9 cellular contexts compared by ENCODE assay signal in genomic region chr5:176995896-176996767, GRCh38. TPM values are rescaled to one million over a fixed set of nuclear protein-coding genes. Genes with fewer than 3 reads are reported as not detected.
DNase-seq lines count a peak whose midpoint lies in the region; ATAC-seq and TF ChIP-seq lines count a peak whose summit lies in the region.
"Had no signal": no experiment of that assay in that cellular context is flagged by ENCODE, and none has a peak within 500 bp of the region (broad histone marks: within the 10 kb centered on the region; RNA-seq: fewer than 3 reads in every experiment).

No MANE protein-coding gene starts in this region.

- TF ChIP-seq POLR2A in stomach (IDR thresholded peaks at IDR 0.05) = no peak

- H3K4me3 Mint-ChIP-seq in activated naive CD8-positive, alpha-beta T cell = peak overlapping the region; percentile 37
- no peak overlapping the region for H3K4me3 Mint-ChIP-seq in activated naive CD8-positive, alpha-beta T cell treated with anti-CD3 and anti-CD28 coated beads for 36 hours

- no peak for TF ChIP-seq EP300 in stomach (IDR thresholded peaks at IDR 0.05)

- no peaks in the 10 kb centered on the region for H3K9me3 Mint-ChIP-seq in activated naive CD8-positive, alpha-beta T cell (ENCODE audit: low read depth)
- H3K9me3 Mint-ChIP-seq in activated naive CD8-positive, alpha-beta T cell treated with anti-CD3 and anti-CD28 coated beads for 36 hours = peaks cover 5% of the 10 kb centered on the region

- H3K27me3 Mint-ChIP-seq in activated naive CD8-positive, alpha-beta T cell = no peaks in the 10 kb centered on the region
- H3K27me3 Mint-ChIP-seq in activated naive CD8-positive, alpha-beta T cell treated with anti-CD3 and anti-CD28 coated beads for 36 hours = no peaks in the 10 kb centered on the region

- intact Hi-C loops in stomach (cut with DNase I; ENCODE audit: low total_unique reads) = no loop called here

- H3K4me3 ChIP-seq in cardiac fibroblast (replicated peaks in 1 of 2; ENCODE audit: low read depth in 2 of 2, low read length in 2 of 2) (no peak overlapping the region), stomach (no peak overlapping the region)

- 45 to 52% (median 50%) methylated on average over 4 of the region's 4 CpGs for WGBS in stomach, 5 donors

- peaks cover 5 to 74% (median 26%) of the 10 kb centered on the region in 4 donors for H3K4me1 ChIP-seq in stomach

- H3K27ac Mint-ChIP-seq in activated naive CD8-positive, alpha-beta T cell = peak overlapping the region; percentile 59
- no peak overlapping the region for H3K27ac Mint-ChIP-seq in activated naive CD8-positive, alpha-beta T cell treated with anti-CD3 and anti-CD28 coated beads for 36 hours

- H3K36me3 Mint-ChIP-seq in activated naive CD8-positive, alpha-beta T cell = peaks cover 15% of the 10 kb centered on the region
- H3K36me3 Mint-ChIP-seq in activated naive CD8-positive, alpha-beta T cell treated with anti-CD3 and anti-CD28 coated beads for 36 hours = peaks cover 40% of the 10 kb centered on the region

- peak overlapping the region in 4 of 5 donors; percentile 27 to 81 (median 68) for H3K27ac ChIP-seq in stomach

- no peaks in the 10 kb centered on the region for H3K27me3 ChIP-seq in stomach

- H3K36me3 ChIP-seq in stomach = peaks cover 0 to 3% (median 0%) of the 10 kb centered on the region in 4 donors

- peaks cover 44% of the 10 kb centered on the region for H3K4me1 Mint-ChIP-seq in activated naive CD8-positive, alpha-beta T cell (ENCODE audit: low read depth)
- H3K4me1 Mint-ChIP-seq in activated naive CD8-positive, alpha-beta T cell treated with anti-CD3 and anti-CD28 coated beads for 36 hours = peaks cover 26% of the 10 kb centered on the region

- TF ChIP-seq CTCF in cardiac fibroblast (IDR thresholded peaks at IDR 0.05; ENCODE audit: low read depth, low read length) = no peak
- no peak for TF ChIP-seq CTCF in stomach (IDR thresholded peaks at IDR 0.05)

- peak; percentile 62 for ATAC-seq in HG03378 (IDR thresholded peaks at IDR 0.05; ENCODE audit: unreplicated experiment)

- H3K9me3 ChIP-seq in stomach = no peaks in the 10 kb centered on the region

- no peak for DNase-seq in activated naive CD8-positive, alpha-beta T cell treated with anti-CD3 and anti-CD28 coated beads for 36 hours
- peak; percentile 86 to 91 for DNase-seq in cardiac fibroblast (ENCODE audit: low read depth in 2 of 2)
- DNase-seq in stomach = no peak
- no peak for DNase-seq in NCI-H187 (lab: John Stamatoyannopoulos, UW)
- no peak for DNase-seq in HuH-7 (ENCODE audit: low spot score)
- DNase-seq in anterior cingulate cortex (lab: John Stamatoyannopoulos, UW) = no peak
- DNase-seq: DMS79 treated with DMSO at 0.1 percent for 48 hours had no signal

RNA-seq across cellular contexts. Expression of gene UIMC1, which starts 10.4 kb away (rescaled TPM):
- 10 to 100 TPM; 43.6 to 50.0 TPM for total RNA-seq in activated naive CD8-positive, alpha-beta T cell treated with anti-CD3 and anti-CD28 coated beads for 36 hours
- total RNA-seq in stomach = 10 to 100 TPM; 11.6 to 81.7 (median 44.5) TPM
- polyA plus RNA-seq in stomach = 10 to 100 TPM; 17.9 to 27.3 (median 23.8) TPM

RNA-seq across cellular contexts. Expression of gene ZNF346, which starts 26.4 kb away (rescaled TPM):
- 10 to 100 TPM; 16.7 to 18.2 TPM for total RNA-seq in activated naive CD8-positive, alpha-beta T cell treated with anti-CD3 and anti-CD28 coated beads for 36 hours
- 100 to 1,000 TPM in 1 of 5 donors, 10 to 100 TPM in 4; 14.7 to 122 (median 25.7) TPM for total RNA-seq in stomach
- polyA plus RNA-seq in stomach = 1 to 10 TPM; 4.7 to 5.3 (median 5.0) TPM

Comparison
In these comparisons a context has a peak if more than half of its experiments do, and no peak if none do; other contexts are left out.
1. DNase-seq: peak in cardiac fibroblast (2 of 2); none in activated naive CD8-positive, alpha-beta T cell treated with anti-CD3 and anti-CD28 coated beads for 36 hours (single experiment), stomach (single experiment), NCI-H187 (0 of 2), HuH-7 (single experiment) and anterior cingulate cortex (0 of 58).